In the genomic region with DNA sequence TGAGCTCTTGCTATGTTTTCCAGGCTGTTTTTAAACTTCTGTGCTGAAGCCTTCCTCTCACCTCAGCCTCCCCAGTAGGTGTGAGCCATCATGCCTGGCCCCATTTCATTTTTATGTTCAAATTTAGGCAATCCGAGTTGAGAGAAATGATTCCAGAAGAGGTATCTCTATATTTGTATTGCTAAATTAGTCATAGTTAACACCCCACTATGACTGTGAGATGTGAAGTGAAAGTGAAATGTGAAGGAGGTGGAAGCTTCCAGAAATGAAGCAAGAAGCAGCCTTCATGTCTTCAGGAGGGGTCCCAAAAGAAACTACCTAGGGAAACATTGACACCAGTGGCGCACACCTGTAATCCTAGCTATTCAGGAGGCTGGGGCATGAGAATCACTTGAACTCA, we compare ENCODE assay signal across 14 cellular contexts.
A peak's percentile ranks its signal among the peaks of the same experiment; 100 is the strongest.
DNase-seq lines count a peak whose midpoint lies in the region; ATAC-seq and TF ChIP-seq lines count a peak whose summit lies in the region.
"Had no signal": no experiment of that assay in that cellular context is flagged by ENCODE, and none has a peak within 500 bp of the region (broad histone marks: within the 10 kb centered on the region; RNA-seq: fewer than 3 reads in every experiment).

No MANE protein-coding gene starts in this region.

- H3K9me3 ChIP-seq in OCI-LY3 (ENCODE audit: insufficient read depth, low read length), result no peaks in the 10 kb centered on the region
- H3K9me3 ChIP-seq: right atrium auricular region, tibial nerve had no signal

- H3K27ac ChIP-seq in OCI-LY3 (ENCODE audit: low read length), result 0 out of 2 replicates have a peak overlapping the region, but pooled peaks have one; percentile 14
- H3K27ac ChIP-seq: cardiac muscle cell, right atrium auricular region, tibial nerve had no signal

- H4K20me1 ChIP-seq in OCI-LY3 (ENCODE audit: insufficient read depth, low read length), result no peaks in the 10 kb centered on the region

- peaks cover 22% of the 10 kb centered on the region for H3K4me1 ChIP-seq in OCI-LY3 (ENCODE audit: low read length)
- H3K4me1 ChIP-seq: right atrium auricular region, tibial nerve had no signal

- ATAC-seq in GM18870 (IDR thresholded peaks at IDR 0.05; ENCODE audit: unreplicated experiment) (peak; percentile 73), GM21529 (IDR thresholded peaks at IDR 0.05; ENCODE audit: unreplicated experiment) (peak; percentile 80), HG03064 (IDR thresholded peaks at IDR 0.05; ENCODE audit: low read depth, unreplicated experiment) (peak; percentile 49)

- peaks cover 10% of the 10 kb centered on the region; the same call in 1 of the 2 replicates for H3K27me3 ChIP-seq in OCI-LY3 (ENCODE audit: low read depth, low read length)
- H3K27me3 ChIP-seq: cardiac muscle cell, right atrium auricular region, tibial nerve had no signal

- no peak for TF ChIP-seq CTCF in OCI-LY3 (IDR thresholded peaks at IDR 0.05; ENCODE audit: low read depth, low read length)

- no peaks in the 10 kb centered on the region for H3K79me2 ChIP-seq in OCI-LY3 (ENCODE audit: low read length)

- H3K36me3 ChIP-seq in OCI-LY3 (replicated peaks; ENCODE audit: low read depth, low read length), result no peaks in the 10 kb centered on the region
- H3K36me3 ChIP-seq: cardiac muscle cell, right atrium auricular region, tibial nerve had no signal

- peak overlapping the region; percentile 53 for H3K4me2 ChIP-seq in OCI-LY3 (ENCODE audit: low read length)

- no peak overlapping the region for H3K9ac ChIP-seq in OCI-LY3 (ENCODE audit: low read length)

- H3K4me3 ChIP-seq in OCI-LY3 (ENCODE audit: low read length), result peak overlapping the region; percentile 5; the same call in 1 of the 2 replicates
- H3K4me3 ChIP-seq: cardiac muscle cell, right atrium auricular region, tibial nerve had no signal

- no peak for DNase-seq in NCI-H1092 (lab: John Stamatoyannopoulos, UW)
- no peak for DNase-seq in stimulated activated CD4-positive, alpha-beta T cell treated with anti-CD3 and anti-CD28 coated beads, Interleukin-15, amount 100 ng/mL, for 24 hours
- DNase-seq in T-helper 2 cell, result no peak
- DNase-seq in activated naive CD4-positive, alpha-beta T cell treated with Interleukin-2 at 50 U/mL for 16 hours, result no peak
- DNase-seq: activated CD4-positive, alpha-beta T cell treated with anti-CD3 and anti-CD28 coated beads for 48 hours; activated effector memory CD4-positive, alpha-beta T cell treated with Interleukin-2 at 50 U/mL for 16 hours; CD4-positive, CD25-positive, alpha-beta regulatory T cell had no signal

- no peak overlapping the region; the same call in 1 of the 2 replicates for H2AFZ ChIP-seq in OCI-LY3 (ENCODE audit: low read depth, low read length)
